ENCODE assay signal across 22 cellular contexts in the genomic region with DNA sequence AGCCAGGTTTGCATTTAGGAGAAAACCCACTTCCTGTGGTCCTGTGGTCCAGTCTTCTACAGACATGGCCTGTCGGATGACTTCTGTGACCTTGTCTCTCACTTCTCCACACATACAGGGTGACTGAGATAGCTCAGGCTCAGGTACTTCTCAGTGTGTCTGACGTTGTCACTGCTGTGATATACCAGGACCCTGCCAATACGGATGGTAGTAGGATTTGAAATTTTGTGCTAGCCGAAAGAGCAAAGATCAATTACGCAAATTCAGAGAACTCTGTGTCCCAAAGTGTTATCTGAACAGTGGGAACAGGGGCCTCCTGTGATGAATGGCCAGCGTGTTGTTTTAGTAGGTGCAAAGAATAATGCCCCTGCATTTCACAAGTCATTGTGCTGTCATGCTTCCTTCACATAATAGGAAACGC.
"Had no signal": no experiment of that assay in that cellular context is flagged by ENCODE, and none has a peak within 500 bp of the region (broad histone marks: within the 10 kb centered on the region; RNA-seq: fewer than 3 reads in every experiment).

No MANE protein-coding gene starts in this region.

- H3K9me3 Mint-ChIP-seq: activated CD4-positive, alpha-beta T cell treated with anti-CD3 and anti-CD28 coated beads, Interleukin-2, amount 10 ng/mL, durations not matched to agents 7 days and 5 days; activated naive CD4-positive, alpha-beta T cell treated with anti-CD3 and anti-CD28 coated beads, Interleukin-2, amount 50 U/mL, for 24 hours; activated T-cell treated with anti-CD3 and anti-CD28 coated beads, Interleukin-2, amount 50 U/mL, for 4 hours; naive thymus-derived CD4-positive, alpha-beta T cell had no signal

- H3K4me3 Mint-ChIP-seq: activated CD4-positive, alpha-beta T cell treated with anti-CD3 and anti-CD28 coated beads, Interleukin-2, amount 10 ng/mL, durations not matched to agents 7 days and 5 days; activated naive CD4-positive, alpha-beta T cell treated with anti-CD3 and anti-CD28 coated beads, Interleukin-2, amount 50 U/mL, for 24 hours; activated T-cell treated with anti-CD3 and anti-CD28 coated beads, Interleukin-2, amount 50 U/mL, for 4 hours; naive thymus-derived CD4-positive, alpha-beta T cell had no signal

- H3K27ac ChIP-seq: heart right ventricle, pancreas, SK-N-MC, stomach, suprapubic skin, transverse colon, VCaP had no signal

- H3K4me1 ChIP-seq: heart right ventricle, pancreas, stomach, suprapubic skin, transverse colon had no signal

- H3K4me1 Mint-ChIP-seq: activated naive CD4-positive, alpha-beta T cell treated with anti-CD3 and anti-CD28 coated beads, Interleukin-2, amount 50 U/mL, for 24 hours had no signal

- H3K27me3 ChIP-seq: pancreas, stomach, suprapubic skin, transverse colon had no signal

- H3K4me3 ChIP-seq: heart right ventricle, lung, pancreas, SK-N-MC, stomach, suprapubic skin, transverse colon had no signal

- ATAC-seq: activated CD4-positive, CD25-positive, alpha-beta regulatory T cell treated with anti-CD3 and anti-CD28 coated beads, Interleukin-2, amount 50 U/mL, for 24 hours; activated T-cell treated with anti-CD3 and anti-CD28 coated beads, Interleukin-2, amount 50 U/mL, for 4 hours; heart right ventricle; left colon; naive thymus-derived CD4-positive, alpha-beta T cell; pancreas; right cardiac atrium had no signal

- H3K27me3 Mint-ChIP-seq: activated CD4-positive, alpha-beta T cell treated with anti-CD3 and anti-CD28 coated beads, Interleukin-2, amount 10 ng/mL, durations not matched to agents 7 days and 5 days; activated naive CD4-positive, alpha-beta T cell treated with anti-CD3 and anti-CD28 coated beads, Interleukin-2, amount 50 U/mL, for 24 hours; naive thymus-derived CD4-positive, alpha-beta T cell had no signal

- H3K27ac Mint-ChIP-seq: activated CD4-positive, alpha-beta T cell treated with anti-CD3 and anti-CD28 coated beads, Interleukin-2, amount 10 ng/mL, durations not matched to agents 7 days and 5 days; activated naive CD4-positive, alpha-beta T cell treated with anti-CD3 and anti-CD28 coated beads, Interleukin-2, amount 50 U/mL, for 24 hours; naive thymus-derived CD4-positive, alpha-beta T cell had no signal

- DNase-seq: activated CD4-positive, alpha-beta T cell treated with anti-CD3 and anti-CD28 coated beads, Interleukin-2, amount 10 ng/mL, durations not matched to agents 7 days and 5 days; activated CD8-positive, alpha-beta memory T cell treated with anti-CD3 and anti-CD28 coated beads, Interleukin-2, amount 50 U/mL, for 48 hours; activated gamma-delta T cell; activated T-cell treated with anti-CD3 and anti-CD28 coated beads, Interleukin-2, amount 50 U/mL, for 4 hours; amygdala; cerebellar nuclear complex; cortex of kidney; heart right ventricle; left colon; naive thymus-derived CD4-positive, alpha-beta T cell; pancreas; right cardiac atrium; stimulated activated CD4-positive, alpha-beta T cell treated with anti-CD3 and anti-CD28 coated beads, Interleukin-1b, Interleukin-23, amount 100 ng/mL, for 48 hours; stomach; SW 1271; transverse colon had no signal
